ENCODE assay signal across 17 cellular contexts in the genomic region with DNA sequence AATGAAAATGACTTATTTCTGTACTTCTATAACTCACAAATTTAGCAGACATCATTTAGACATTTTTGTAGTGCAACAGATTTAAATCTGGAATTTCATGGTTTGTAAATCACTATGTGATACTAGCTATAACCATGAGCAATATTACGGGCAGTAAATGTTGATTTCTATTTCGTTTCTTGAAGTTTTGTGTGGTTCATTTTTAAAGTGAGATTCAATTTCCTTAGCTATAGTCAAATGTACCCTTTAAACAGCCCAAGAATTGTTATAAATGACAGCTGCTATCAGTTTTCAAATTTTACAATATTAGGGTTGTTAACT.
"Had no signal": no experiment of that assay in that cellular context is flagged by ENCODE, and none has a peak within 500 bp of the region (broad histone marks: within the 10 kb centered on the region; RNA-seq: fewer than 3 reads in every experiment).

No MANE protein-coding gene starts in this region.

- H3K27ac ChIP-seq: neutrophil, right atrium auricular region, tibial nerve, WERI-Rb-1 had no signal

- ATAC-seq: gastroesophageal sphincter had no signal

- H3K27me3 ChIP-seq: gastroesophageal sphincter, hepatocyte, neutrophil, right atrium auricular region, tibial nerve had no signal

- H3K27me3 Mint-ChIP-seq: brain; dendritic cell treated with granulocyte-macrophage colony-stimulating factor and Interleukin-4, amounts not matched to agents 40 ng/mL and 50 ng/mL, for 4 days had no signal

- H3K9me3 ChIP-seq: gastroesophageal sphincter, neutrophil, right atrium auricular region, tibial nerve had no signal

- DNase-seq: activated CD4-positive, alpha-beta T cell treated with anti-CD3 and anti-CD28 coated beads for 48 hours; activated effector memory CD4-positive, alpha-beta T cell treated with Interleukin-2 at 50 U/mL for 16 hours; amniotic stem cell; cerebellar nuclear complex; posterior cingulate gyrus; SIG-M5; small intestine; SW 1271; T-helper 9 cell; WERI-Rb-1 had no signal

- H3K9me3 Mint-ChIP-seq: brain; dendritic cell treated with granulocyte-macrophage colony-stimulating factor and Interleukin-4, amounts not matched to agents 40 ng/mL and 50 ng/mL, for 4 days had no signal

- H3K4me3 Mint-ChIP-seq: brain; dendritic cell treated with granulocyte-macrophage colony-stimulating factor and Interleukin-4, amounts not matched to agents 40 ng/mL and 50 ng/mL, for 4 days had no signal

- H3K4me3 ChIP-seq: gastroesophageal sphincter, hepatocyte, right atrium auricular region, tibial nerve had no signal
